ENCODE assay signal across 1 cellular context in genomic region chr7:50598455-50599343, GRCh38.
TF ChIP-seq lines count a peak whose summit lies in the region.

No MANE protein-coding gene starts in this region.

TF ChIP-seq in GM23338, 12 proteins besides CTCF, POLR2A, EP300 and RAD21:
- TF ChIP-seq ZNF462 (CRISPR knock-in tag; IDR thresholded peaks at IDR 0.05), result no peak
- TF ChIP-seq EZH2 (IDR thresholded peaks at IDR 0.05; ENCODE audit: low read depth, unreplicated experiment), result no peak
- TF ChIP-seq POLR2AphosphoS5 (IDR thresholded peaks at IDR 0.05; ENCODE audit: low read depth), result no peak
- TF ChIP-seq ZNF114 (CRISPR knock-in tag; IDR thresholded peaks at IDR 0.05), result no peak
- TF ChIP-seq STAT1 (IDR thresholded peaks at IDR 0.05; ENCODE audit: unreplicated experiment), result no peak
- TF ChIP-seq ZNF331 (CRISPR knock-in tag; IDR thresholded peaks at IDR 0.05; ENCODE audit: low read depth), result no peak
- TF ChIP-seq NANOG (IDR thresholded peaks at IDR 0.05; ENCODE audit: borderline replicate concordance), result no peak
- TF ChIP-seq EZH2phosphoT487 (IDR thresholded peaks at IDR 0.05; ENCODE audit: unreplicated experiment), result no peak
- no peak for TF ChIP-seq CREB1 (CRISPR knock-in tag; IDR thresholded peaks at IDR 0.05; ENCODE audit: low read depth)
- TF ChIP-seq JUNB (IDR thresholded peaks at IDR 0.05; ENCODE audit: unreplicated experiment), result no peak
- TF ChIP-seq REST (IDR thresholded peaks at IDR 0.05; ENCODE audit: unreplicated experiment), result no peak
- TF ChIP-seq, protein P1, sequence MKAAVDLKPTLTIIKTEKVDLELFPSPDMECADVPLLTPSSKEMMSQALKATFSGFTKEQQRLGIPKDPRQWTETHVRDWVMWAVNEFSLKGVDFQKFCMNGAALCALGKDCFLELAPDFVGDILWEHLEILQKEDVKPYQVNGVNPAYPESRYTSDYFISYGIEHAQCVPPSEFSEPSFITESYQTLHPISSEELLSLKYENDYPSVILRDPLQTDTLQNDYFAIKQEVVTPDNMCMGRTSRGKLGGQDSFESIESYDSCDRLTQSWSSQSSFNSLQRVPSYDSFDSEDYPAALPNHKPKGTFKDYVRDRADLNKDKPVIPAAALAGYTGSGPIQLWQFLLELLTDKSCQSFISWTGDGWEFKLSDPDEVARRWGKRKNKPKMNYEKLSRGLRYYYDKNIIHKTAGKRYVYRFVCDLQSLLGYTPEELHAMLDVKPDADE (IDR thresholded peaks at IDR 0.05), result no peak
